In genomic region chr13:52994051-52994450, GRCh38 we compare ENCODE assay signal across 23 cellular contexts. TPM values are rescaled to one million over a fixed set of nuclear protein-coding genes. Genes with fewer than 3 reads are reported as not detected.
DNase-seq lines count a peak whose midpoint lies in the region; FAIRE-seq and TF ChIP-seq lines count a peak whose summit lies in the region.
"Had no signal": no experiment of that assay in that cellular context is flagged by ENCODE, and none has a peak within 500 bp of the region (broad histone marks: within the 10 kb centered on the region; RNA-seq: fewer than 3 reads in every experiment).

No MANE protein-coding gene starts in this region.

- H3K56ac ChIP-seq in H1 (replicated peaks; ENCODE audit: insufficient read length, low read depth, low read length) = no peak overlapping the region

- no peaks in the 10 kb centered on the region for H3K9me2 ChIP-seq in neural cell (ENCODE audit: insufficient read depth, low read length)

- no peak overlapping the region for H4K8ac ChIP-seq in H1 (ENCODE audit: extremely low read depth, insufficient read depth, low read length)

- no peak overlapping the region for H2BK5ac ChIP-seq in H1 (ENCODE audit: low read depth, low read length)

- TF ChIP-seq POLR2A in H1 (IDR thresholded peaks at IDR 0.05; ENCODE audit: control extremely low read depth in 1 of 2, low read depth in 2 of 2, low read length in 2 of 2) = no peak

- H3K9me3 ChIP-seq in BLaER1 (no peaks in the 10 kb centered on the region), H1 (ENCODE audit: insufficient read depth in 2 of 2, low read depth in 1 of 2, low read length in 1 of 2) (no peaks in the 10 kb centered on the region), neural cell (ENCODE audit: low read length) (no peaks in the 10 kb centered on the region), BE2C (no peaks in the 10 kb centered on the region)
- H3K9me3 ChIP-seq: A549; BLaER1 treated with 17β-estradiol and CSF1 and Interleukin-3, amounts not matched to agents 10 nM and 100 nM had no signal

- no peak overlapping the region for H3K9ac ChIP-seq in BLaER1
- no peak overlapping the region for H3K9ac ChIP-seq in H1 (replicated peaks in 1 of 4; ENCODE audit: extremely low read depth in 1 of 4, low read depth in 3 of 4, low read length in 3 of 4)
- H3K9ac ChIP-seq in neural cell (ENCODE audit: low read length) = peak overlapping the region; percentile 7
- H3K9ac ChIP-seq: BLaER1 treated with 17β-estradiol and CSF1 and Interleukin-3, amounts not matched to agents 10 nM and 100 nM had no signal

- H2AK5ac ChIP-seq in H1 (ENCODE audit: low read depth, low read length) = no peak overlapping the region

- H3K23me2 ChIP-seq in H1 (ENCODE audit: low read depth, low read length) = no peaks in the 10 kb centered on the region; the same call in 1 of the 2 replicates

- H2AFZ ChIP-seq in H1 (ENCODE audit: low read length) (peak overlapping the region; percentile 61; the same call in 1 of the 2 replicates), neural cell (ENCODE audit: low read depth, low read length) (no peak overlapping the region)

- H3K9me3 Mint-ChIP-seq in T-helper 2 cell treated with Interferon-gamma antibody and Interleukin-4, amounts not matched to agents 5 μg/mL and 100 μg/mL, for 36 hours = no peaks in the 10 kb centered on the region
- H3K9me3 Mint-ChIP-seq: CD8-positive, alpha-beta memory T cell; IgD-negative memory B cell had no signal

- H3K4me1 ChIP-seq in BLaER1 (peaks cover 7% of the 10 kb centered on the region; the same call in 1 of the 2 replicates), H1 (replicated peaks in 1 of 4; ENCODE audit: control insufficient read depth in 3 of 4, insufficient read depth in 4 of 4, low read length in 3 of 4) (peaks cover 0 to 19% (median 7%) of the 10 kb centered on the region in 4 experiments; a peak in 5 of 7 replicates), BE2C (no peaks in the 10 kb centered on the region)
- H3K4me1 ChIP-seq: A549 had no signal

- H3K4me2 ChIP-seq in BLaER1 (peak overlapping the region; percentile 9; the same call in 1 of the 2 replicates), H1 (ENCODE audit: insufficient read depth in 1 of 2, low read depth in 2 of 2, low read length in 2 of 2) (no peak overlapping the region), neural cell (ENCODE audit: low read length) (no peak overlapping the region)
- H3K4me2 ChIP-seq: A549 had no signal

- POLR2A ChIA-PET in H1 (lab: Charles Lee; ENCODE audit: partially characterized antibody) = no interaction called here

- H3K4me3 ChIP-seq in BLaER1 (no peak overlapping the region), H1 (ENCODE audit: extremely low read depth in 1 of 4, insufficient read depth in 2 of 4, low read depth in 3 of 4, low read length in 4 of 4) (no peak overlapping the region), neural cell (ENCODE audit: low read length) (peak overlapping the region; percentile 33), BE2C (ENCODE audit: low read depth, low read length) (no peak overlapping the region)
- H3K4me3 ChIP-seq: A549; BLaER1 treated with 17β-estradiol and CSF1 and Interleukin-3, amounts not matched to agents 10 nM and 100 nM; GM12878 had no signal

- H2BK12ac ChIP-seq in H1 (ENCODE audit: low read depth, low read length) = no peak overlapping the region

- TF ChIP-seq CTCF in D721Med (IDR thresholded peaks at IDR 0.05; ENCODE audit: insufficient read depth, missing control alignments) (no peak), H1 (IDR thresholded peaks at IDR 0.05; ENCODE audit: control extremely low read depth in 1 of 3, insufficient read depth in 1 of 3, low read depth in 1 of 3, low read length in 3 of 3) (no peak), neural cell (IDR thresholded peaks at IDR 0.05; ENCODE audit: poor library complexity, severe bottlenecking) (no peak), BE2C (IDR thresholded peaks at IDR 0.05; ENCODE audit: low read depth, low read length) (no peak)

- no peak overlapping the region for H3K14ac ChIP-seq in H1 (ENCODE audit: insufficient read length)

- no peak overlapping the region for H3K4ac ChIP-seq in H1 (replicated peaks; ENCODE audit: insufficient read length, low read depth, low read length)

- no peak overlapping the region for H2BK120ac ChIP-seq in H1 (replicated peaks; ENCODE audit: low read depth, low read length)

- H4K5ac ChIP-seq in H1 (ENCODE audit: insufficient read length, low read depth, low read length) = no peak overlapping the region

- CTCF ChIA-PET in H1 (lab: Charles Lee; ENCODE audit: partially characterized antibody) = interaction anchor here (0.6 to 4.7 kb wide), 5 partner anchors 17 to 212 kb away, joined by 3 to 21 read pairs (median 6); no protein-coding TSS in a partner anchor

- H4K20me1 ChIP-seq in BLaER1 (no peaks in the 10 kb centered on the region), H1 (replicated peaks in 1 of 2; ENCODE audit: control insufficient read depth in 1 of 2, insufficient read depth in 2 of 2, low read length in 2 of 2) (no peaks in the 10 kb centered on the region), neural cell (ENCODE audit: insufficient read depth) (no peaks in the 10 kb centered on the region)
- H4K20me1 ChIP-seq: BLaER1 treated with 17β-estradiol and CSF1 and Interleukin-3, amounts not matched to agents 10 nM and 100 nM had no signal

- no peaks in the 10 kb centered on the region for H3K79me1 ChIP-seq in H1 (ENCODE audit: low read depth, low read length)

- no peak overlapping the region for H3K23ac ChIP-seq in H1 (ENCODE audit: insufficient read length)

- FAIRE-seq in D721Med (lab: Jason Lieb, UNC) (peak; percentile 29), H1 (lab: Jason Lieb, UNC) (no peak)
- FAIRE-seq: A549, GM12878, HepG2 had no signal

- 89% methylated on average over 2 of the region's 2 CpGs; no CpG with 5 or more reads in 1 of the 2 experiments for WGBS in H1 (ENCODE audit: extremely low coverage in 1 of 2, insufficient coverage in 1 of 2, insufficient read length in 1 of 2, insufficient replicate concordance in 2 of 2, low coverage in 1 of 2, low lambda C conversion rate in 2 of 2, missing lambda C conversion rate in 1 of 2), 2 experiments

- H4K91ac ChIP-seq in H1 (replicated peaks; ENCODE audit: insufficient read length, low read length) = no peak overlapping the region

- no peak overlapping the region for H3K4me3 Mint-ChIP-seq in T-helper 2 cell treated with Interferon-gamma antibody and Interleukin-4, amounts not matched to agents 5 μg/mL and 100 μg/mL, for 36 hours
- H3K4me3 Mint-ChIP-seq: CD4-positive, CD25-positive, alpha-beta regulatory T cell; HFFc6; IgD-negative memory B cell had no signal

- H3K27ac ChIP-seq in BLaER1 (no peak overlapping the region), H1 (ENCODE audit: low read depth, low read length) (no peak overlapping the region), neural cell (ENCODE audit: low read length) (no peak overlapping the region)
- H3K27ac ChIP-seq: A549; BLaER1 treated with 17β-estradiol and CSF1 and Interleukin-3, amounts not matched to agents 10 nM and 100 nM had no signal

- no peak overlapping the region for H3K27ac Mint-ChIP-seq in T-helper 2 cell treated with Interferon-gamma antibody and Interleukin-4, amounts not matched to agents 5 μg/mL and 100 μg/mL, for 36 hours
- H3K27ac Mint-ChIP-seq: CD4-positive, CD25-positive, alpha-beta regulatory T cell; HFFc6; IgD-negative memory B cell had no signal

- no peaks in the 10 kb centered on the region for H3K4me1 Mint-ChIP-seq in T-helper 2 cell treated with Interferon-gamma antibody and Interleukin-4, amounts not matched to agents 5 μg/mL and 100 μg/mL, for 36 hours (ENCODE audit: low read depth)
- H3K4me1 Mint-ChIP-seq: CD4-positive, CD25-positive, alpha-beta regulatory T cell had no signal

- H3F3A ChIP-seq in neural cell (ENCODE audit: insufficient read depth, low read length, poor library complexity, severe bottlenecking) = peaks cover 4% of the 10 kb centered on the region

- H2BK20ac ChIP-seq in H1 (ENCODE audit: low read length) = no peak overlapping the region

- no peaks in the 10 kb centered on the region for H3K36me3 ChIP-seq in BLaER1
- no peaks in the 10 kb centered on the region for H3K36me3 ChIP-seq in H1 (ENCODE audit: control insufficient read depth in 2 of 4, insufficient read depth in 4 of 4, low read length in 3 of 4)
- H3K36me3 ChIP-seq in neural cell (ENCODE audit: insufficient read depth, low read length) = no peaks in the 10 kb centered on the region
- H3K36me3 ChIP-seq in BE2C = no peaks in the 10 kb centered on the region
- H3K36me3 ChIP-seq: BLaER1 treated with 17β-estradiol and CSF1 and Interleukin-3, amounts not matched to agents 10 nM and 100 nM had no signal

- H3K36me3 Mint-ChIP-seq in T-helper 2 cell treated with Interferon-gamma antibody and Interleukin-4, amounts not matched to agents 5 μg/mL and 100 μg/mL, for 36 hours (ENCODE audit: low read depth) = no peaks in the 10 kb centered on the region
- H3K36me3 Mint-ChIP-seq: CD4-positive, CD25-positive, alpha-beta regulatory T cell; CD8-positive, alpha-beta memory T cell; IgD-negative memory B cell had no signal

- H2BK15ac ChIP-seq in H1 (ENCODE audit: low read length) = no peak overlapping the region

- no peak for TF ChIP-seq EP300 in H1 (IDR thresholded peaks at IDR 0.05; ENCODE audit: borderline replicate concordance in 1 of 2, low read depth in 2 of 2, low read length in 2 of 2)
- no peak for TF ChIP-seq EP300 in neural cell (conservative IDR thresholded peaks at IDR 0.05; ENCODE audit: poor library complexity, severe bottlenecking)

- no peak for DNase-seq in D721Med (ENCODE audit: insufficient read length, low spot score)
- DNase-seq in H1 (ENCODE audit: low read depth in 1 of 2, low spot score in 2 of 2) = no peak
- DNase-seq in BE2C = no peak
- no peak for DNase-seq in NCI-H2081 treated with DMSO at 0.1 percent for 48 hours (lab: John Stamatoyannopoulos, UW)
- no peak for DNase-seq in T-helper 2 cell treated with Interferon-gamma antibody and Interleukin-4, amounts not matched to agents 5 μg/mL and 100 μg/mL, for 36 hours (ENCODE audit: low spot score)
- DNase-seq: AML-193; CD4-positive, CD25-positive, alpha-beta regulatory T cell; CD8-positive, alpha-beta memory T cell; COR-L47; DND-41; EL; H7; HFFc6; Kasumi-1; KBM-7 had no signal

- H3K79me2 ChIP-seq in H1 (ENCODE audit: control insufficient read depth in 1 of 2, insufficient read depth in 2 of 2, low read length in 2 of 2) (no peaks in the 10 kb centered on the region), neural cell (replicated peaks; ENCODE audit: insufficient read depth, low read length) (no peaks in the 10 kb centered on the region)

- no peak overlapping the region for H3K18ac ChIP-seq in H1 (ENCODE audit: extremely low read depth, low read length)

- TF ChIP-seq RAD21 in H1 (IDR thresholded peaks at IDR 0.05 in 1 of 2, conservative IDR thresholded peaks at IDR 0.05 in 1 of 2; ENCODE audit: low read depth in 2 of 2, low read length in 2 of 2) (no peak), neural cell (conservative IDR thresholded peaks at IDR 0.05) (no peak)

- H3K27me3 ChIP-seq in BLaER1 (no peaks in the 10 kb centered on the region), H1 (replicated peaks in 1 of 4; ENCODE audit: control insufficient read depth in 3 of 4, extremely low read depth in 1 of 4, insufficient read depth in 3 of 4, low read length in 3 of 4) (no peaks in the 10 kb centered on the region), neural cell (ENCODE audit: insufficient read depth, low read depth, low read length) (no peaks in the 10 kb centered on the region), BE2C (no peaks in the 10 kb centered on the region)
- H3K27me3 ChIP-seq: BLaER1 treated with 17β-estradiol and CSF1 and Interleukin-3, amounts not matched to agents 10 nM and 100 nM had no signal

- H3K27me3 Mint-ChIP-seq in T-helper 2 cell treated with Interferon-gamma antibody and Interleukin-4, amounts not matched to agents 5 μg/mL and 100 μg/mL, for 36 hours (ENCODE audit: low read depth) = no peaks in the 10 kb centered on the region

RNA-seq across cellular contexts. Expression of gene OLFM4, which starts 34.6 kb away (rescaled TPM):
- not detected in 2 replicates for total RNA-seq in H1 (2021; fragmentation: NEBNext Ultra II Directional; extraction: Animal tissue kit (Norgen Biotek cat#: 25700))
- polyA plus RNA-seq in H1 (2011; rRNA removed) (not detected in 2 replicates), neural cell (0.46 TPM in 1 of 2 replicates, not detected in the other)
- not detected for polyA plus RNA-seq in H1 (2011; cell fraction: cytosol; rRNA removed)
- polyA plus RNA-seq in H1 (2011; cell fraction: nucleus; rRNA removed) = not detected
- not detected in 4 replicates for polyA plus RNA-seq in H1 (2012, experiment 1 of 2)
- not detected for polyA plus RNA-seq in H1 (2012, experiment 2 of 2)
- not detected for polyA plus RNA-seq in H1 (2013, experiment 1 of 2)
- polyA plus RNA-seq in H1 (2013, experiment 2 of 2) = 0.02 TPM
- not detected in 2 replicates for polyA minus RNA-seq in H1 (2011; rRNA and poly(A)+ RNA removed)
- polyA minus RNA-seq in H1 (2011; cell fraction: cytosol; rRNA and poly(A)+ RNA removed) = not detected
- not detected for polyA minus RNA-seq in H1 (2011; cell fraction: nucleus; rRNA and poly(A)+ RNA removed)
- 0.73 and 0.81 TPM in 2 replicates for polyA minus RNA-seq in neural cell
- not detected for polyA plus RNA-seq in BE2C (2012; ENCODE audit: insufficient read depth, insufficient read length, low read depth)
- total RNA-seq: CD4-positive, CD25-positive, alpha-beta regulatory T cell; CD8-positive, alpha-beta memory T cell; G401; GM12878; H7; HepG2; HFFc6 had no signal
- polyA plus RNA-seq: A549; CD4-positive, CD25-positive, alpha-beta regulatory T cell; CD8-positive, alpha-beta memory T cell; HepG2; IgD-negative memory B cell had no signal
